ENCODE assay signal across 1 cellular context in the genomic region with DNA sequence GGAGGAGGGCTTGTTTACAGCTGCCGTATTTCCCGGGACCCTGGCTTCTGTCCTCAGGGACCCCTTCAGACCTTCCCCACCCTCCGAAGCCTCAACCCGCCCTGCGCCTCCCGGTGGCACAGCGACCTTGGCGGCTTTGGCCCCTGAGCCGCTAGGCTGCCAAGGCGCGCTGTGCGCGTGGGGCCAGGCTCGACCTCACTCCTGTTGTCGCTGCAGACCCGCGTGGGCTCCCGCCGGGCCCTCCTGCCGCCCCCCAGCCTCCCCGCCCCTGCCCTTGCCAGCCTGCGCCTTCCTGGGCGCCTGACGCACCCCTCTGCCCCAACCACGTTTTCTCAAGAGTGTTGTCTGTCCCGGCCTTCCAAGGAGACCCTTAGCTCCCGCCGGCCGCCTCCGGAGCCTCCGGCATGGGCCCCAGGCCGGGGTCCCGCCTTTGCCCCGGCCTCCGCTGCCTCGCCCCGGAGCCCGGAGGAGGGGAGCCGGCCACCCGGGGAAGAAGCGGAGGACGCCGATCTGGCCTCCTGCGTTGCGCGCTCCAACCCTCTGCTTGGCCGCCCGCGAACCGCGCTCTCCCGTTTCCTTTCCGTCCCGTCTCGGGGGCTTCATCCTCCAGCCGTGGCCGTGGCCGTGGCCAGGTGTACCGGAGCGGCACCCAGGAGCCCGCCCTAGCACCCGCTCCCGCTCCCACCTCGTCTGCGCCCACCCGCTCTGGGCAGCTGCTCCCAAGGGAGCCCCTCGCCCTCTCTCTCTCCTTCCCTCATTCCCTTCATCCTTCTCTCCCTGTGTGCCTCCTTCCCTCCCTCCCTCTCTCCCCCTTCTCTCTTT.
TF ChIP-seq lines count a peak whose summit lies in the region.

No MANE protein-coding gene starts in this region.

TF ChIP-seq in GM23338, 12 proteins besides CTCF, POLR2A, EP300 and RAD21 (continued from another document):
- TF ChIP-seq, protein P1, sequence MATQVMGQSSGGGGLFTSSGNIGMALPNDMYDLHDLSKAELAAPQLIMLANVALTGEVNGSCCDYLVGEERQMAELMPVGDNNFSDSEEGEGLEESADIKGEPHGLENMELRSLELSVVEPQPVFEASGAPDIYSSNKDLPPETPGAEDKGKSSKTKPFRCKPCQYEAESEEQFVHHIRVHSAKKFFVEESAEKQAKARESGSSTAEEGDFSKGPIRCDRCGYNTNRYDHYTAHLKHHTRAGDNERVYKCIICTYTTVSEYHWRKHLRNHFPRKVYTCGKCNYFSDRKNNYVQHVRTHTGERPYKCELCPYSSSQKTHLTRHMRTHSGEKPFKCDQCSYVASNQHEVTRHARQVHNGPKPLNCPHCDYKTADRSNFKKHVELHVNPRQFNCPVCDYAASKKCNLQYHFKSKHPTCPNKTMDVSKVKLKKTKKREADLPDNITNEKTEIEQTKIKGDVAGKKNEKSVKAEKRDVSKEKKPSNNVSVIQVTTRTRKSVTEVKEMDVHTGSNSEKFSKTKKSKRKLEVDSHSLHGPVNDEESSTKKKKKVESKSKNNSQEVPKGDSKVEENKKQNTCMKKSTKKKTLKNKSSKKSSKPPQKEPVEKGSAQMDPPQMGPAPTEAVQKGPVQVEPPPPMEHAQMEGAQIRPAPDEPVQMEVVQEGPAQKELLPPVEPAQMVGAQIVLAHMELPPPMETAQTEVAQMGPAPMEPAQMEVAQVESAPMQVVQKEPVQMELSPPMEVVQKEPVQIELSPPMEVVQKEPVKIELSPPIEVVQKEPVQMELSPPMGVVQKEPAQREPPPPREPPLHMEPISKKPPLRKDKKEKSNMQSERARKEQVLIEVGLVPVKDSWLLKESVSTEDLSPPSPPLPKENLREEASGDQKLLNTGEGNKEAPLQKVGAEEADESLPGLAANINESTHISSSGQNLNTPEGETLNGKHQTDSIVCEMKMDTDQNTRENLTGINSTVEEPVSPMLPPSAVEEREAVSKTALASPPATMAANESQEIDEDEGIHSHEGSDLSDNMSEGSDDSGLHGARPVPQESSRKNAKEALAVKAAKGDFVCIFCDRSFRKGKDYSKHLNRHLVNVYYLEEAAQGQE (IDR thresholded peaks at IDR 0.05; ENCODE audit: unreplicated experiment) = no peak
- TF ChIP-seq STAT1 (IDR thresholded peaks at IDR 0.05; ENCODE audit: unreplicated experiment) (no peak), NANOG (IDR thresholded peaks at IDR 0.05; ENCODE audit: borderline replicate concordance) (no peak)
TF ChIP-seq in GM23338: peak in this region for 0.
